ENCODE assay signal across 17 cellular contexts in genomic region chr10:51421853-51422252, GRCh38.
DNase-seq lines count a peak whose midpoint lies in the region; ATAC-seq and TF ChIP-seq lines count a peak whose summit lies in the region.
"Had no signal": no experiment of that assay in that cellular context is flagged by ENCODE, and none has a peak within 500 bp of the region (broad histone marks: within the 10 kb centered on the region; RNA-seq: fewer than 3 reads in every experiment).

No MANE protein-coding gene starts in this region.

- H3K27ac ChIP-seq in stomach: peak overlapping the region in 3 of 5 donors; percentile 46 to 59 (median 47)
- no peak overlapping the region for H3K27ac ChIP-seq in CD4-positive, alpha-beta memory T cell (ENCODE audit: low read depth, low read length)
- H3K27ac ChIP-seq: epithelial cell of prostate had no signal

- no peak overlapping the region for H3K9ac ChIP-seq in Loucy (ENCODE audit: low read depth, low read length, poor library complexity, severe bottlenecking)

- H3K27me3 ChIP-seq in Loucy (ENCODE audit: insufficient read depth, low read length, poor library complexity, severe bottlenecking) (no peaks in the 10 kb centered on the region), stomach (no peaks in the 10 kb centered on the region)
- H3K27me3 ChIP-seq in CD4-positive, alpha-beta memory T cell (ENCODE audit: insufficient read depth, low read length): no peaks in the 10 kb centered on the region

- H3K36me3 Mint-ChIP-seq in CD4-positive, alpha-beta memory T cell: no peaks in the 10 kb centered on the region
- H3K36me3 Mint-ChIP-seq in T-helper 17 cell (ENCODE audit: low read depth): peaks cover 1% of the 10 kb centered on the region
- H3K36me3 Mint-ChIP-seq: IgD-negative memory B cell; natural killer cell treated with Interleukin-12 subunit alpha and Interleukin-12 subunit beta and Interleukin-15 and Interleukin-18, amount 100 ng/mL, for 72 hours had no signal

- no peak overlapping the region for H3K27ac Mint-ChIP-seq in CD4-positive, alpha-beta memory T cell
- no peak overlapping the region for H3K27ac Mint-ChIP-seq in T-helper 17 cell
- H3K27ac Mint-ChIP-seq: activated T-cell treated with anti-CD3 and anti-CD28 coated beads, Interleukin-2, amount 50 U/mL, for 24 hours; IgD-negative memory B cell; natural killer cell treated with Interleukin-12 subunit alpha and Interleukin-12 subunit beta and Interleukin-15 and Interleukin-18, amount 100 ng/mL, for 72 hours had no signal

- no peak overlapping the region for H3K4me3 ChIP-seq in Loucy (ENCODE audit: low read length, poor library complexity, severe bottlenecking)
- no peak overlapping the region for H3K4me3 ChIP-seq in choroid plexus epithelial cell (ENCODE audit: low read depth, low read length)
- no peak overlapping the region for H3K4me3 ChIP-seq in stomach
- H3K4me3 ChIP-seq in CD4-positive, alpha-beta memory T cell (ENCODE audit: low read length in 2 of 2): no peak overlapping the region
- H3K4me3 ChIP-seq in lower leg skin (ENCODE audit: low read depth, poor library complexity, severe bottlenecking): no peak overlapping the region

- H3K79me2 ChIP-seq in Loucy (ENCODE audit: insufficient read depth, low read length): no peaks in the 10 kb centered on the region

- peak overlapping the region; percentile 91 for H2AFZ ChIP-seq in Loucy (ENCODE audit: low read length)

- TF ChIP-seq EP300 in stomach (IDR thresholded peaks at IDR 0.05): no peak

- H3K36me3 ChIP-seq in Loucy (ENCODE audit: insufficient read depth, low read length) (no peaks in the 10 kb centered on the region), stomach (no peaks in the 10 kb centered on the region)
- no peaks in the 10 kb centered on the region for H3K36me3 ChIP-seq in CD4-positive, alpha-beta memory T cell (ENCODE audit: insufficient read depth, low read length)

- intact Hi-C loops in left ventricle myocardium superior (cut with micrococcal nuclease) (no loop called here), stomach (cut with DNase I; ENCODE audit: low total_unique reads) (no loop called here), lower leg skin (cut with DNase I; ENCODE audit: low total_unique reads) (no loop called here)
- intact Hi-C loops in CD4-positive, alpha-beta memory T cell (cut with micrococcal nuclease): loop anchor here (1.0 kb wide), 1 partner anchor 358 kb away; no protein-coding TSS in a partner anchor

- peak; percentile 82 for ATAC-seq in left ventricle myocardium superior
- no peak for ATAC-seq in T-helper 17 cell
- no peak for ATAC-seq in HG03378 (IDR thresholded peaks at IDR 0.05; ENCODE audit: unreplicated experiment)

- TF ChIP-seq POLR2A in stomach (IDR thresholded peaks at IDR 0.05): no peak
- no peak for TF ChIP-seq POLR2A in lower leg skin (IDR thresholded peaks at IDR 0.05)

- H4K20me1 ChIP-seq in Loucy (ENCODE audit: insufficient read depth, low read length, poor library complexity, severe bottlenecking): no peaks in the 10 kb centered on the region

- no peaks in the 10 kb centered on the region for H3K9me3 Mint-ChIP-seq in CD4-positive, alpha-beta memory T cell
- H3K9me3 Mint-ChIP-seq: activated T-cell treated with anti-CD3 and anti-CD28 coated beads, Interleukin-2, amount 50 U/mL, for 24 hours; central memory CD8-positive, alpha-beta T cell; IgD-negative memory B cell; natural killer cell treated with Interleukin-12 subunit alpha and Interleukin-12 subunit beta and Interleukin-15 and Interleukin-18, amount 100 ng/mL, for 72 hours had no signal

- H3K9me2 ChIP-seq in Loucy (replicated peaks; ENCODE audit: low read depth, low read length): no peaks in the 10 kb centered on the region

- WGBS in stomach, 5 donors: 72 to 81% (median 77%) methylated on average over 1 of the region's 1 CpG
- WGBS in lower leg skin, 2 donors: 77 to 82% methylated on average over 1 of the region's 1 CpG

- H3K9me3 ChIP-seq in Loucy (ENCODE audit: insufficient read depth, low read depth, low read length): no peaks in the 10 kb centered on the region
- no peaks in the 10 kb centered on the region for H3K9me3 ChIP-seq in stomach
- H3K9me3 ChIP-seq in CD4-positive, alpha-beta memory T cell (ENCODE audit: control insufficient read depth in 1 of 2, low read length in 2 of 2): no peaks in the 10 kb centered on the region
- no peaks in the 10 kb centered on the region for H3K9me3 ChIP-seq in T-helper 17 cell (ENCODE audit: control insufficient read depth, low read length, poor library complexity, severe bottlenecking)

- H3K27me3 Mint-ChIP-seq in CD4-positive, alpha-beta memory T cell: peaks cover under 1 to 3% of the 10 kb centered on the region in 2 donors
- peaks cover 44% of the 10 kb centered on the region for H3K27me3 Mint-ChIP-seq in T-helper 17 cell
- H3K27me3 Mint-ChIP-seq: IgD-negative memory B cell had no signal

- CTCF ChIA-PET in CD4-positive, alpha-beta memory T cell (lab: Charles Lee; ENCODE audit: partially characterized antibody): interaction anchor here (1.1 to 1.4 kb wide), 3 partner anchors 8 to 541 kb away, joined by 3 to 8 read pairs (median 5); no protein-coding TSS in a partner anchor

- no peak overlapping the region for H3K4me3 Mint-ChIP-seq in CD4-positive, alpha-beta memory T cell
- no peak overlapping the region for H3K4me3 Mint-ChIP-seq in T-helper 17 cell
- H3K4me3 Mint-ChIP-seq: activated T-cell treated with anti-CD3 and anti-CD28 coated beads, Interleukin-2, amount 50 U/mL, for 24 hours; central memory CD8-positive, alpha-beta T cell; IgD-negative memory B cell; natural killer cell treated with Interleukin-12 subunit alpha and Interleukin-12 subunit beta and Interleukin-15 and Interleukin-18, amount 100 ng/mL, for 72 hours had no signal

- peaks cover 2 to 7% (median 3%) of the 10 kb centered on the region in 4 donors for H3K4me1 Mint-ChIP-seq in CD4-positive, alpha-beta memory T cell
- H3K4me1 Mint-ChIP-seq in T-helper 17 cell: peaks cover 3% of the 10 kb centered on the region

- POLR2A ChIA-PET in CD4-positive, alpha-beta memory T cell (lab: Charles Lee; ENCODE audit: partially characterized antibody): no interaction called here

- no peak overlapping the region for H3K4me2 ChIP-seq in Loucy (ENCODE audit: low read depth, low read length, poor library complexity, severe bottlenecking)

- TF ChIP-seq CTCF in Loucy (conservative IDR thresholded peaks at IDR 0.05; ENCODE audit: low read length) (no peak), choroid plexus epithelial cell (conservative IDR thresholded peaks at IDR 0.05; ENCODE audit: low read depth, low read length) (no peak), stomach (IDR thresholded peaks at IDR 0.05) (no peak), lower leg skin (IDR thresholded peaks at IDR 0.05) (no peak)

- DNase-seq in choroid plexus epithelial cell (ENCODE audit: low read depth) (peak; percentile 21), left ventricle myocardium superior (no peak), stomach (no peak), lower leg skin (ENCODE audit: low spot score in 2 of 2) (no peak), T-helper 17 cell (no peak)
- DNase-seq in CD4-positive, alpha-beta memory T cell: no peak
- DNase-seq: activated naive CD4-positive, alpha-beta T cell; activated T-cell treated with anti-CD3 and anti-CD28 coated beads, Interleukin-2, amount 50 U/mL, for 24 hours; NCI-H1417 treated with DMSO at 0.1 percent for 48 hours; NCI-H2107; NCI-H524 treated with DMSO at 0.1 percent for 48 hours had no signal

- no peaks in the 10 kb centered on the region for H3K4me1 ChIP-seq in Loucy (ENCODE audit: insufficient read depth, low read length, poor library complexity, severe bottlenecking)
- H3K4me1 ChIP-seq in stomach: peaks cover 0 to 13% (median 6%) of the 10 kb centered on the region in 4 donors
- H3K4me1 ChIP-seq in CD4-positive, alpha-beta memory T cell (ENCODE audit: insufficient read depth, low read length): no peaks in the 10 kb centered on the region

- no peaks in the 10 kb centered on the region for H3F3A ChIP-seq in Loucy (ENCODE audit: low read depth)
